ENCODE assay signal across 1 cellular context in the genomic region with DNA sequence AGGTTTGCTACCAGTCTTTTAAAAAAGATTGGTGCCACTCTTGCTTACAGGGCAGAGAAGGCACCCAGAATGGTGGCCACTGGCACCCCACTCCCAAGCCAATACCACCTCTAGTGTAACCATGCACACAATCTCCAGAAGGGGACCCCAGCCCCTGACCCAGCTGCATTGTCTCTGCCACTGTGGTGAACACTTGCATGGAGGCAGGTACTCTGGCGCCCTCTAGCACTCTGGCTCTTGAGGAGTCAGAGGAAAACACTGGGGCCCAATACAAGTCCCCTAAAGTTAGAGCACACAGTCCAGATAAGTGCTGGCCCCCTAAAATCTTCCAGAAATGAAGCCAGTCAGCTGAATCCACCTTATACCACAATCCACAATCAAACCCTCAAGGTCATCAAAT.
TF ChIP-seq lines count a peak whose summit lies in the region.

No MANE protein-coding gene starts in this region.

TF ChIP-seq in GM12878, 131 proteins besides CTCF, POLR2A, EP300 and RAD21:
- TF ChIP-seq PAX8 (IDR thresholded peaks at IDR 0.05), result no peak
- TF ChIP-seq TAF1 (IDR thresholded peaks at IDR 0.05; ENCODE audit: borderline replicate concordance, low read depth, low read length), result no peak
- no peak for TF ChIP-seq KAT2A (conservative IDR thresholded peaks at IDR 0.05; ENCODE audit: control insufficient read depth, low read depth, low read length)
- TF ChIP-seq POU2F2 (IDR thresholded peaks at IDR 0.05; ENCODE audit: borderline replicate concordance, low read depth, low read length), result no peak
- no peak for TF ChIP-seq RAD51 (IDR thresholded peaks at IDR 0.05)
- TF ChIP-seq NR2C1 (IDR thresholded peaks at IDR 0.05), result no peak
- TF ChIP-seq, protein P1, sequence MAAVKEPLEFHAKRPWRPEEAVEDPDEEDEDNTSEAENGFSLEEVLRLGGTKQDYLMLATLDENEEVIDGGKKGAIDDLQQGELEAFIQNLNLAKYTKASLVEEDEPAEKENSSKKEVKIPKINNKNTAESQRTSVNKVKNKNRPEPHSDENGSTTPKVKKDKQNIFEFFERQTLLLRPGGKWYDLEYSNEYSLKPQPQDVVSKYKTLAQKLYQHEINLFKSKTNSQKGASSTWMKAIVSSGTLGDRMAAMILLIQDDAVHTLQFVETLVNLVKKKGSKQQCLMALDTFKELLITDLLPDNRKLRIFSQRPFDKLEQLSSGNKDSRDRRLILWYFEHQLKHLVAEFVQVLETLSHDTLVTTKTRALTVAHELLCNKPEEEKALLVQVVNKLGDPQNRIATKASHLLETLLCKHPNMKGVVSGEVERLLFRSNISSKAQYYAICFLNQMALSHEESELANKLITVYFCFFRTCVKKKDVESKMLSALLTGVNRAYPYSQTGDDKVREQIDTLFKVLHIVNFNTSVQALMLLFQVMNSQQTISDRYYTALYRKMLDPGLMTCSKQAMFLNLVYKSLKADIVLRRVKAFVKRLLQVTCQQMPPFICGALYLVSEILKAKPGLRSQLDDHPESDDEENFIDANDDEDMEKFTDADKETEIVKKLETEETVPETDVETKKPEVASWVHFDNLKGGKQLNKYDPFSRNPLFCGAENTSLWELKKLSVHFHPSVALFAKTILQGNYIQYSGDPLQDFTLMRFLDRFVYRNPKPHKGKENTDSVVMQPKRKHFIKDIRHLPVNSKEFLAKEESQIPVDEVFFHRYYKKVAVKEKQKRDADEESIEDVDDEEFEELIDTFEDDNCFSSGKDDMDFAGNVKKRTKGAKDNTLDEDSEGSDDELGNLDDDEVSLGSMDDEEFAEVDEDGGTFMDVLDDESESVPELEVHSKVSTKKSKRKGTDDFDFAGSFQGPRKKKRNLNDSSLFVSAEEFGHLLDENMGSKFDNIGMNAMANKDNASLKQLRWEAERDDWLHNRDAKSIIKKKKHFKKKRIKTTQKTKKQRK (IDR thresholded peaks at IDR 0.05; ENCODE audit: low read depth, low read length), result no peak
